1 cellular context compared by ENCODE assay signal in the genomic region with DNA sequence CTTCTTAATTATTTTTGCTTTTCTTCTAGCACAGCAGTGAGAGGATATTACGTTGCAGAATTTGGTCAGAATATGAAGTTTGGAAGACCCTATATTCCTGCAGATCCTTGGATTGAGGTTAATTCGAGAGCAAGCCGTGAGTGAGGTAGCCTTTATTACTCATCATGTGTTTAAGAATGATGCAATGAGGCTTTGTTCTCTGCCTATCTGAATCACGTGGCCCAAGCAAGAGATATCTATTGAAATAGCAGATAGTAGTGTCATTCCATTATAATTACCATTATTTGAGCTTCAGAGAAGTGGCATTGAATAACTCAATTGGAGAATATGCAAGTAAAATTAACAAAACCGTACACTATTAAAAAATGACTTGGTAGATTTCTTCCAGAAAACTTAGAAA.
TF ChIP-seq lines count a peak whose summit lies in the region.

No MANE protein-coding gene starts in this region.

TF ChIP-seq in GM23338, 12 proteins besides CTCF, POLR2A, EP300 and RAD21 (continued from another document):
- TF ChIP-seq, protein P1, sequence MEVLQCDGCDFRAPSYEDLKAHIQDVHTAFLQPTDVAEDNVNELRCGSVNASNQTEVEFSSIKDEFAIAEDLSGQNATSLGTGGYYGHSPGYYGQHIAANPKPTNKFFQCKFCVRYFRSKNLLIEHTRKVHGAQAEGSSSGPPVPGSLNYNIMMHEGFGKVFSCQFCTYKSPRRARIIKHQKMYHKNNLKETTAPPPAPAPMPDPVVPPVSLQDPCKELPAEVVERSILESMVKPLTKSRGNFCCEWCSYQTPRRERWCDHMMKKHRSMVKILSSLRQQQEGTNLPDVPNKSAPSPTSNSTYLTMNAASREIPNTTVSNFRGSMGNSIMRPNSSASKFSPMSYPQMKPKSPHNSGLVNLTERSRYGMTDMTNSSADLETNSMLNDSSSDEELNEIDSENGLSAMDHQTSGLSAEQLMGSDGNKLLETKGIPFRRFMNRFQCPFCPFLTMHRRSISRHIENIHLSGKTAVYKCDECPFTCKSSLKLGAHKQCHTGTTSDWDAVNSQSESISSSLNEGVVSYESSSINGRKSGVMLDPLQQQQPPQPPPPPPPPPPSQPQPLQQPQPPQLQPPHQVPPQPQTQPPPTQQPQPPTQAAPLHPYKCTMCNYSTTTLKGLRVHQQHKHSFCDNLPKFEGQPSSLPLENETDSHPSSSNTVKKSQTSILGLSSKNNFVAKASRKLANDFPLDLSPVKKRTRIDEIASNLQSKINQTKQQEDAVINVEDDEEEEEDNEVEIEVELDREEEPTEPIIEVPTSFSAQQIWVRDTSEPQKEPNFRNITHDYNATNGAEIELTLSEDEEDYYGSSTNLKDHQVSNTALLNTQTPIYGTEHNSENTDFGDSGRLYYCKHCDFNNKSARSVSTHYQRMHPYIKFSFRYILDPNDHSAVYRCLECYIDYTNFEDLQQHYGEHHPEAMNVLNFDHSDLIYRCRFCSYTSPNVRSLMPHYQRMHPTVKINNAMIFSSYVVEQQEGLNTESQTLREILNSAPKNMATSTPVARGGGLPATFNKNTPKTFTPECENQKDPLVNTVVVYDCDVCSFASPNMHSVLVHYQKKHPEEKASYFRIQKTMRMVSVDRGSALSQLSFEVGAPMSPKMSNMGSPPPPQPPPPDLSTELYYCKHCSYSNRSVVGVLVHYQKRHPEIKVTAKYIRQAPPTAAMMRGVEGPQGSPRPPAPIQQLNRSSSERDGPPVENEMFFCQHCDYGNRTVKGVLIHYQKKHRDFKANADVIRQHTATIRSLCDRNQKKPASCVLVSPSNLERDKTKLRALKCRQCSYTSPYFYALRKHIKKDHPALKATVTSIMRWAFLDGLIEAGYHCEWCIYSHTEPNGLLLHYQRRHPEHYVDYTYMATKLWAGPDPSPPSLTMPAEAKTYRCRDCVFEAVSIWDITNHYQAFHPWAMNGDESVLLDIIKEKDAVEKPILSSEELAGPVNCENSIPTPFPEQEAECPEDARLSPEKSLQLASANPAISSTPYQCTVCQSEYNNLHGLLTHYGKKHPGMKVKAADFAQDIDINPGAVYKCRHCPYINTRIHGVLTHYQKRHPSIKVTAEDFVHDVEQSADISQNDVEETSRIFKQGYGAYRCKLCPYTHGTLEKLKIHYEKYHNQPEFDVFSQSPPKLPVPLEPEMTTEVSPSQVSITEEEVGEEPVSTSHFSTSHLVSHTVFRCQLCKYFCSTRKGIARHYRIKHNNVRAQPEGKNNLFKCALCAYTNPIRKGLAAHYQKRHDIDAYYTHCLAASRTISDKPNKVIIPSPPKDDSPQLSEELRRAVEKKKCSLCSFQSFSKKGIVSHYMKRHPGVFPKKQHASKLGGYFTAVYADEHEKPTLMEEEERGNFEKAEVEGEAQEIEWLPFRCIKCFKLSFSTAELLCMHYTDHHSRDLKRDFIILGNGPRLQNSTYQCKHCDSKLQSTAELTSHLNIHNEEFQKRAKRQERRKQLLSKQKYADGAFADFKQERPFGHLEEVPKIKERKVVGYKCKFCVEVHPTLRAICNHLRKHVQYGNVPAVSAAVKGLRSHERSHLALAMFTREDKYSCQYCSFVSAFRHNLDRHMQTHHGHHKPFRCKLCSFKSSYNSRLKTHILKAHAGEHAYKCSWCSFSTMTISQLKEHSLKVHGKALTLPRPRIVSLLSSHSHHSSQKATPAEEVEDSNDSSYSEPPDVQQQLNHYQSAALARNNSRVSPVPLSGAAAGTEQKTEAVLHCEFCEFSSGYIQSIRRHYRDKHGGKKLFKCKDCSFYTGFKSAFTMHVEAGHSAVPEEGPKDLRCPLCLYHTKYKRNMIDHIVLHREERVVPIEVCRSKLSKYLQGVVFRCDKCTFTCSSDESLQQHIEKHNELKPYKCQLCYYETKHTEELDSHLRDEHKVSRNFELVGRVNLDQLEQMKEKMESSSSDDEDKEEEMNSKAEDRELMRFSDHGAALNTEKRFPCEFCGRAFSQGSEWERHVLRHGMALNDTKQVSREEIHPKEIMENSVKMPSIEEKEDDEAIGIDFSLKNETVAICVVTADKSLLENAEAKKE (CRISPR knock-in tag; IDR thresholded peaks at IDR 0.05) = no peak
- TF ChIP-seq NANOG (IDR thresholded peaks at IDR 0.05; ENCODE audit: borderline replicate concordance) (no peak), EZH2phosphoT487 (IDR thresholded peaks at IDR 0.05; ENCODE audit: unreplicated experiment) (no peak), POLR2AphosphoS5 (IDR thresholded peaks at IDR 0.05; ENCODE audit: low read depth) (no peak), JUNB (IDR thresholded peaks at IDR 0.05; ENCODE audit: unreplicated experiment) (no peak), ZNF114 (CRISPR knock-in tag; IDR thresholded peaks at IDR 0.05) (no peak), EZH2 (IDR thresholded peaks at IDR 0.05; ENCODE audit: low read depth, unreplicated experiment) (no peak)
- TF ChIP-seq, protein P2, sequence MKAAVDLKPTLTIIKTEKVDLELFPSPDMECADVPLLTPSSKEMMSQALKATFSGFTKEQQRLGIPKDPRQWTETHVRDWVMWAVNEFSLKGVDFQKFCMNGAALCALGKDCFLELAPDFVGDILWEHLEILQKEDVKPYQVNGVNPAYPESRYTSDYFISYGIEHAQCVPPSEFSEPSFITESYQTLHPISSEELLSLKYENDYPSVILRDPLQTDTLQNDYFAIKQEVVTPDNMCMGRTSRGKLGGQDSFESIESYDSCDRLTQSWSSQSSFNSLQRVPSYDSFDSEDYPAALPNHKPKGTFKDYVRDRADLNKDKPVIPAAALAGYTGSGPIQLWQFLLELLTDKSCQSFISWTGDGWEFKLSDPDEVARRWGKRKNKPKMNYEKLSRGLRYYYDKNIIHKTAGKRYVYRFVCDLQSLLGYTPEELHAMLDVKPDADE (IDR thresholded peaks at IDR 0.05) = no peak
- TF ChIP-seq, protein P3, sequence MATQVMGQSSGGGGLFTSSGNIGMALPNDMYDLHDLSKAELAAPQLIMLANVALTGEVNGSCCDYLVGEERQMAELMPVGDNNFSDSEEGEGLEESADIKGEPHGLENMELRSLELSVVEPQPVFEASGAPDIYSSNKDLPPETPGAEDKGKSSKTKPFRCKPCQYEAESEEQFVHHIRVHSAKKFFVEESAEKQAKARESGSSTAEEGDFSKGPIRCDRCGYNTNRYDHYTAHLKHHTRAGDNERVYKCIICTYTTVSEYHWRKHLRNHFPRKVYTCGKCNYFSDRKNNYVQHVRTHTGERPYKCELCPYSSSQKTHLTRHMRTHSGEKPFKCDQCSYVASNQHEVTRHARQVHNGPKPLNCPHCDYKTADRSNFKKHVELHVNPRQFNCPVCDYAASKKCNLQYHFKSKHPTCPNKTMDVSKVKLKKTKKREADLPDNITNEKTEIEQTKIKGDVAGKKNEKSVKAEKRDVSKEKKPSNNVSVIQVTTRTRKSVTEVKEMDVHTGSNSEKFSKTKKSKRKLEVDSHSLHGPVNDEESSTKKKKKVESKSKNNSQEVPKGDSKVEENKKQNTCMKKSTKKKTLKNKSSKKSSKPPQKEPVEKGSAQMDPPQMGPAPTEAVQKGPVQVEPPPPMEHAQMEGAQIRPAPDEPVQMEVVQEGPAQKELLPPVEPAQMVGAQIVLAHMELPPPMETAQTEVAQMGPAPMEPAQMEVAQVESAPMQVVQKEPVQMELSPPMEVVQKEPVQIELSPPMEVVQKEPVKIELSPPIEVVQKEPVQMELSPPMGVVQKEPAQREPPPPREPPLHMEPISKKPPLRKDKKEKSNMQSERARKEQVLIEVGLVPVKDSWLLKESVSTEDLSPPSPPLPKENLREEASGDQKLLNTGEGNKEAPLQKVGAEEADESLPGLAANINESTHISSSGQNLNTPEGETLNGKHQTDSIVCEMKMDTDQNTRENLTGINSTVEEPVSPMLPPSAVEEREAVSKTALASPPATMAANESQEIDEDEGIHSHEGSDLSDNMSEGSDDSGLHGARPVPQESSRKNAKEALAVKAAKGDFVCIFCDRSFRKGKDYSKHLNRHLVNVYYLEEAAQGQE (IDR thresholded peaks at IDR 0.05; ENCODE audit: unreplicated experiment) = no peak
